Comparison of ENCODE assay signal across 9 cellular contexts in genomic region chr14:60485600-60486251, GRCh38. TPM values are rescaled to one million over a fixed set of nuclear protein-coding genes. Genes with fewer than 3 reads are reported as not detected.
A peak's percentile ranks its signal among the peaks of the same experiment; 100 is the strongest.
DNase-seq lines count a peak whose midpoint lies in the region; ATAC-seq and TF ChIP-seq lines count a peak whose summit lies in the region.
"Had no signal": no experiment of that assay in that cellular context is flagged by ENCODE, and none has a peak within 500 bp of the region (broad histone marks: within the 10 kb centered on the region; RNA-seq: fewer than 3 reads in every experiment).

C14orf39 (minus strand) TSS chr14:60486063; CDS start chr14:60485078, 985 bp downstream.

- BruUV-seq in MCF 10A (replicated peaks; lab: Mats Ljungman, UMichigan) (no TSS peak), Caco-2 (replicated peaks; lab: Mats Ljungman, UMichigan) (no TSS peak)

- H3K9me3 Mint-ChIP-seq in MCF 10A (ENCODE audit: unreplicated experiment) (no peaks in the 10 kb centered on the region), Caco-2 (ENCODE audit: unreplicated experiment) (peaks cover under 1% of the 10 kb centered on the region)
- peaks cover 2% of the 10 kb centered on the region for H3K9me3 Mint-ChIP-seq in activated CD8-positive, alpha-beta T cell treated with anti-CD3 and anti-CD28 coated beads, Interleukin-2, amount 10 ng/mL, durations not matched to agents 7 days and 5 days (ENCODE audit: insufficient read depth)
- H3K9me3 Mint-ChIP-seq in CD4-positive, alpha-beta T cell, result peaks cover 6% of the 10 kb centered on the region

- CTCF ChIA-PET in MCF 10A (lab: Yijun Ruan, JAX), result interaction anchor here (1.5 kb wide), 1 partner anchor 136 kb away, joined by 5 read pairs; no protein-coding TSS in a partner anchor
- CTCF ChIA-PET in activated CD8-positive, alpha-beta T cell treated with anti-CD3 and anti-CD28 coated beads, Interleukin-2, amount 10 ng/mL, durations not matched to agents 7 days and 5 days (lab: Charles Lee), result no interaction called here
- CTCF ChIA-PET in CD4-positive, alpha-beta T cell (lab: Charles Lee), result no interaction called here
- CTCF ChIA-PET in Caco-2 (lab: Charles Lee), result no interaction called here

- no peaks in the 10 kb centered on the region for H3K4me1 ChIP-seq in breast epithelium
- H3K4me1 ChIP-seq in tibial nerve, result peaks cover 0 to 13% (median 6%) of the 10 kb centered on the region in 4 donors
- H3K4me1 ChIP-seq in Caco-2, result no peaks in the 10 kb centered on the region

- H3K27me3 Mint-ChIP-seq in MCF 10A (ENCODE audit: insufficient read depth, unreplicated experiment) (peaks cover 36% of the 10 kb centered on the region), Caco-2 (ENCODE audit: insufficient read depth, unreplicated experiment) (peaks cover 3% of the 10 kb centered on the region)
- H3K27me3 Mint-ChIP-seq in activated CD8-positive, alpha-beta T cell treated with anti-CD3 and anti-CD28 coated beads, Interleukin-2, amount 10 ng/mL, durations not matched to agents 7 days and 5 days (ENCODE audit: low read depth), result peaks cover 25% of the 10 kb centered on the region
- peaks cover 37% of the 10 kb centered on the region for H3K27me3 Mint-ChIP-seq in CD4-positive, alpha-beta T cell

- H3K4me3 Mint-ChIP-seq in MCF 10A (ENCODE audit: unreplicated experiment), result no peak within 1 kb of the TSS
- H3K4me3 Mint-ChIP-seq in activated CD8-positive, alpha-beta T cell treated with anti-CD3 and anti-CD28 coated beads, Interleukin-2, amount 10 ng/mL, durations not matched to agents 7 days and 5 days, result peak within 1 kb of the TSS; percentile 20
- H3K4me3 Mint-ChIP-seq in CD4-positive, alpha-beta T cell, result no peak within 1 kb of the TSS
- no peak within 1 kb of the TSS for H3K4me3 Mint-ChIP-seq in Caco-2 (ENCODE audit: unreplicated experiment)

- H3K9me3 ChIP-seq in breast epithelium, result peaks cover 0 to 2% of the 10 kb centered on the region in 2 donors
- H3K9me3 ChIP-seq in tibial nerve, result peaks cover 0 to 9% (median 0%) of the 10 kb centered on the region in 4 donors
- no peaks in the 10 kb centered on the region for H3K9me3 ChIP-seq in CD4-positive, alpha-beta T cell (ENCODE audit: control insufficient read depth, low read length)
- H3K9me3 ChIP-seq in Caco-2, result no peaks in the 10 kb centered on the region

- POLR2A ChIA-PET in MCF 10A (lab: Yijun Ruan, JAX) (no interaction called here), Caco-2 (lab: Charles Lee) (no interaction called here)
- POLR2A ChIA-PET in activated CD8-positive, alpha-beta T cell treated with anti-CD3 and anti-CD28 coated beads, Interleukin-2, amount 10 ng/mL, durations not matched to agents 7 days and 5 days (lab: Charles Lee), result no interaction called here
- POLR2A ChIA-PET in CD4-positive, alpha-beta T cell (lab: Charles Lee), result no interaction called here

- TF ChIP-seq CTCF in breast epithelium (IDR thresholded peaks at IDR 0.05), result no peak
- no peak for TF ChIP-seq CTCF in MCF 10A (IDR thresholded peaks at IDR 0.05; ENCODE audit: unreplicated experiment)
- TF ChIP-seq CTCF in tibial nerve (IDR thresholded peaks at IDR 0.05), result no peak
- no peak for TF ChIP-seq CTCF in CD4-positive, alpha-beta T cell (IDR thresholded peaks at IDR 0.05)
- TF ChIP-seq CTCF in Caco-2 (IDR thresholded peaks at IDR 0.05; ENCODE audit: insufficient read depth in 1 of 2, low read depth in 1 of 2, low read length in 1 of 2, severe bottlenecking in 1 of 2, unreplicated experiment in 1 of 2), result no peak

- H3K36me3 Mint-ChIP-seq in MCF 10A (ENCODE audit: insufficient read depth, unreplicated experiment) (no peaks in the 10 kb centered on the region), Caco-2 (ENCODE audit: insufficient read depth, unreplicated experiment) (no peaks in the 10 kb centered on the region)
- H3K36me3 Mint-ChIP-seq in activated CD8-positive, alpha-beta T cell treated with anti-CD3 and anti-CD28 coated beads, Interleukin-2, amount 10 ng/mL, durations not matched to agents 7 days and 5 days (ENCODE audit: low read depth), result no peaks in the 10 kb centered on the region
- no peaks in the 10 kb centered on the region for H3K36me3 Mint-ChIP-seq in CD4-positive, alpha-beta T cell (ENCODE audit: low read depth)

- intact Hi-C loops in breast epithelium (cut with DNase I; ENCODE audit: low total_unique reads), result no loop called here
- intact Hi-C loops in MCF 10A (cut with micrococcal nuclease), result no loop called here
- intact Hi-C loops in CD4-positive, alpha-beta T cell (cut with DNase I, micrococcal nuclease), result no loop called here
- intact Hi-C loops in Caco-2 (cut with micrococcal nuclease; ENCODE audit: unreplicated experiment), result loop anchor here (5.0 kb wide), 3 partner anchors 153 to 278 kb away; no protein-coding TSS in a partner anchor

- TF ChIP-seq EP300 in tibial nerve (IDR thresholded peaks at IDR 0.05), result no peak

- no peaks in the 10 kb centered on the region for H3K36me3 ChIP-seq in breast epithelium
- no peaks in the 10 kb centered on the region for H3K36me3 ChIP-seq in tibial nerve
- H3K36me3 ChIP-seq in Caco-2 (ENCODE audit: control insufficient read depth, insufficient read depth, low read length), result no peaks in the 10 kb centered on the region

- no peak for TF ChIP-seq POLR2A in breast epithelium (IDR thresholded peaks at IDR 0.05)
- TF ChIP-seq POLR2A in tibial nerve (IDR thresholded peaks at IDR 0.05), result no peak

- H3K27ac Mint-ChIP-seq in MCF 10A (ENCODE audit: low read depth, unreplicated experiment), result no peak within 1 kb of the TSS
- H3K27ac Mint-ChIP-seq in activated CD8-positive, alpha-beta T cell treated with anti-CD3 and anti-CD28 coated beads, Interleukin-2, amount 10 ng/mL, durations not matched to agents 7 days and 5 days, result no peak within 1 kb of the TSS
- H3K27ac Mint-ChIP-seq in CD4-positive, alpha-beta T cell, result no peak within 1 kb of the TSS
- H3K27ac Mint-ChIP-seq in Caco-2 (ENCODE audit: unreplicated experiment), result no peak within 1 kb of the TSS

- peak within 1 kb of the TSS in 2 of 3 donors; percentile 14 to 46 for H3K4me3 ChIP-seq in breast epithelium
- peak within 1 kb of the TSS in 3 of 4 donors; percentile 16 to 45 (median 18) for H3K4me3 ChIP-seq in tibial nerve
- H3K4me3 ChIP-seq in Caco-2 (ENCODE audit: low read depth, low read length), result no peak within 1 kb of the TSS

- WGBS in tibial nerve, 2 donors, result 3 to 4% methylated on average over 38 to 49 of the region's 57 CpGs

- no peak for DNase-seq in breast epithelium (ENCODE audit: low spot score in 2 of 2)
- DNase-seq in MCF 10A (ENCODE audit: unreplicated experiment), result no peak
- peak; percentile 23 for DNase-seq in activated CD8-positive, alpha-beta T cell treated with anti-CD3 and anti-CD28 coated beads, Interleukin-2, amount 10 ng/mL, durations not matched to agents 7 days and 5 days
- DNase-seq in islet precursor cell, result peak; percentile 85
- DNase-seq in tibial nerve (ENCODE audit: low spot score in 2 of 2), result no peak
- no peak for DNase-seq in SKM-1 (lab: John Stamatoyannopoulos, UW; ENCODE audit: unreplicated experiment)
- no peak for DNase-seq in CD4-positive, alpha-beta T cell
- no peak for DNase-seq in Caco-2

- peak; percentile 44 for ATAC-seq in activated CD8-positive, alpha-beta T cell treated with anti-CD3 and anti-CD28 coated beads, Interleukin-2, amount 10 ng/mL, durations not matched to agents 7 days and 5 days
- no peak for ATAC-seq in CD4-positive, alpha-beta T cell (ENCODE audit: poor library complexity)

- no peaks in the 10 kb centered on the region for H3K4me1 Mint-ChIP-seq in MCF 10A (ENCODE audit: insufficient read depth, unreplicated experiment)
- H3K4me1 Mint-ChIP-seq in activated CD8-positive, alpha-beta T cell treated with anti-CD3 and anti-CD28 coated beads, Interleukin-2, amount 10 ng/mL, durations not matched to agents 7 days and 5 days (ENCODE audit: low read depth), result peaks cover 4% of the 10 kb centered on the region
- no peaks in the 10 kb centered on the region for H3K4me1 Mint-ChIP-seq in CD4-positive, alpha-beta T cell (ENCODE audit: low read depth)
- no peaks in the 10 kb centered on the region for H3K4me1 Mint-ChIP-seq in Caco-2 (ENCODE audit: low read depth, unreplicated experiment)

- no peak within 1 kb of the TSS for H3K27ac ChIP-seq in breast epithelium
- no peak within 1 kb of the TSS for H3K27ac ChIP-seq in tibial nerve
- H3K27ac ChIP-seq in CD4-positive, alpha-beta T cell (ENCODE audit: low read depth, low read length), result no peak within 1 kb of the TSS

- H3K27me3 ChIP-seq in breast epithelium (peaks cover 2 to 53% of the 10 kb centered on the region in 2 donors), tibial nerve (peaks cover 0 to 63% of the 10 kb centered on the region in 2 donors), Caco-2 (replicated peaks; ENCODE audit: control insufficient read depth, insufficient read depth, low read length) (no peaks in the 10 kb centered on the region)
- H3K27me3 ChIP-seq in CD4-positive, alpha-beta T cell (ENCODE audit: control insufficient read depth, insufficient read depth, low read length), result peaks cover 52% of the 10 kb centered on the region

RNA-seq across cellular contexts. Expression of gene C14orf39, which starts in this region (rescaled TPM):
- total RNA-seq in breast epithelium, result 1 to 10 TPM in 1 of 3 donors, under 1 TPM in 1, not detected in 1; 0.33 to 2.1 TPM
- total RNA-seq in MCF 10A (2022), result not detected in 2 replicates
- not detected for total RNA-seq in activated CD8-positive, alpha-beta T cell treated with anti-CD3 and anti-CD28 coated beads, Interleukin-2, amount 10 ng/mL, durations not matched to agents 7 days and 5 days
- total RNA-seq in tibial nerve, result 1 to 10 TPM in 1 of 4 donors, under 1 TPM in 2, not detected in 1; 0.30 to 2.0 (median 0.39) TPM
- total RNA-seq in CD4-positive, alpha-beta T cell, result not detected
- not detected in 2 replicates for total RNA-seq in Caco-2 (2022)
- total RNA-seq: M059J had no signal

Comparison
In these comparisons a context has a peak if more than half of its experiments do, and no peak if none do; other contexts are left out.
1. Peak in DNase-seq and ATAC-seq in activated CD8-positive, alpha-beta T cell treated with anti-CD3 and anti-CD28 coated beads, Interleukin-2, amount 10 ng/mL, durations not matched to agents 7 days and 5 days; RNA of the gene not detected or under 1 TPM.